ENCODE assay signal across 6 cellular contexts in genomic region chr21:10477794-10478193, GRCh38. TPM values are rescaled to one million over a fixed set of nuclear protein-coding genes. Genes with fewer than 3 reads are reported as not detected.
"Had no signal": no experiment of that assay in that cellular context is flagged by ENCODE, and none has a peak within 500 bp of the region (broad histone marks: within the 10 kb centered on the region; RNA-seq: fewer than 3 reads in every experiment).

No MANE protein-coding gene starts in this region.

RNA-seq across cellular contexts. Expression of gene TPTE, which starts 43.6 kb away (rescaled TPM):
- total RNA-seq: LHCN-M2, MCF 10A, OCI-LY7, PC-3 had no signal
- polyA plus RNA-seq: IgD-negative memory B cell, SK-N-SH had no signal
